1 cellular context compared by ENCODE assay signal in the genomic region with DNA sequence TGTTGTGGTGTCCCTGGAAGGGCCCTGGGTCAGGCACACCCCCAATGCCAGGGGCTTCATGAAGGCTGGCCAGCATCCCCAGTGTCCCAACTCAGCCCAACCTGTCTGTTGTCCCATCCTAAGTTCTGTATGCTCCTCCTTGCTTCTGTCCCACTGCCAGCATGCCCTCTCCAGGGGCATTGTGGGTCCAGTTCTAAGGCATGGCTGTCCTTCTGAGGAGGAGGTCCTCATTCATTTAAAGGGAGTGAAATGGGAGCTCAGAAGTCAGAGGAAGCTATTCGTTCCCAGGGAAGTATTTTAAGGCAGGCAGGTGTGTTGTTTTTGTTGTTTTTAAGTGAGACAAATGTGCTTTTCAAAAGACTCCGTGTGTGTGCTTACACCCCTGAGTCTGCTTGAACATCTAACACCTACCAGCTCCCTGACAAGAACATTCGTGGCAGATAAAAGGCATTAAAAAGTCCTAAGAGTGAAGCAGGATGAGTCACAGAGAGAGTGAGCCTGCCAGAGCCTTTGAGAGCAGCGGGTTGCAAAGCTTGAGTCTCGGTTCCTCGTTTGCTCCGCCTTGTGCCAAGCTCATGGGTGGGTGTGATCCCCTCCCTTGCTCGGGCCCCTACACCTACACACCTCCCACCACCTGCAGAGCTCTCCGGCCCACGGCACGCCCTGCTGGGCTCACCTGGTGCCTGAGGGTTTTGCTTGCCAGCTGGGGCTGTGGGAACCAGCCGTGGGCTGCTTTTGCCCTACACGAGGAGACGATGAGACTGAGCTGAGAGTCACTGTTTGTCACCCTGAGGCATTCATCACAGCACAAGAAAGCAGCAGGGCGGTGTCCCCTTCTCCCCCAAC.
TF ChIP-seq lines count a peak whose summit lies in the region.

No MANE protein-coding gene starts in this region.

TF ChIP-seq in GM12878, 131 proteins besides CTCF, POLR2A, EP300 and RAD21 (continued from another document):
- TF ChIP-seq, protein P1, sequence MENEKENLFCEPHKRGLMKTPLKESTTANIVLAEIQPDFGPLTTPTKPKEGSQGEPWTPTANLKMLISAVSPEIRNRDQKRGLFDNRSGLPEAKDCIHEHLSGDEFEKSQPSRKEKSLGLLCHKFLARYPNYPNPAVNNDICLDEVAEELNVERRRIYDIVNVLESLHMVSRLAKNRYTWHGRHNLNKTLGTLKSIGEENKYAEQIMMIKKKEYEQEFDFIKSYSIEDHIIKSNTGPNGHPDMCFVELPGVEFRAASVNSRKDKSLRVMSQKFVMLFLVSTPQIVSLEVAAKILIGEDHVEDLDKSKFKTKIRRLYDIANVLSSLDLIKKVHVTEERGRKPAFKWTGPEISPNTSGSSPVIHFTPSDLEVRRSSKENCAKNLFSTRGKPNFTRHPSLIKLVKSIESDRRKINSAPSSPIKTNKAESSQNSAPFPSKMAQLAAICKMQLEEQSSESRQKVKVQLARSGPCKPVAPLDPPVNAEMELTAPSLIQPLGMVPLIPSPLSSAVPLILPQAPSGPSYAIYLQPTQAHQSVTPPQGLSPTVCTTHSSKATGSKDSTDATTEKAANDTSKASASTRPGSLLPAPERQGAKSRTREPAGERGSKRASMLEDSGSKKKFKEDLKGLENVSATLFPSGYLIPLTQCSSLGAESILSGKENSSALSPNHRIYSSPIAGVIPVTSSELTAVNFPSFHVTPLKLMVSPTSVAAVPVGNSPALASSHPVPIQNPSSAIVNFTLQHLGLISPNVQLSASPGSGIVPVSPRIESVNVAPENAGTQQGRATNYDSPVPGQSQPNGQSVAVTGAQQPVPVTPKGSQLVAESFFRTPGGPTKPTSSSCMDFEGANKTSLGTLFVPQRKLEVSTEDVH (IDR thresholded peaks at IDR 0.05; ENCODE audit: low read depth, partially characterized antibody): no peak
- TF ChIP-seq HDGF (IDR thresholded peaks at IDR 0.05) (peak; percentile 56), ATF7 (IDR thresholded peaks at IDR 0.05; ENCODE audit: low read depth) (peak; percentile 89), FOXM1 (IDR thresholded peaks at IDR 0.05; ENCODE audit: low read depth, low read length) (no peak), RUNX3 (IDR thresholded peaks at IDR 0.05; ENCODE audit: low read length) (peak; percentile 61), IKZF1 (conservative IDR thresholded peaks at IDR 0.05) (peak; percentile 80)
- TF ChIP-seq, protein P2, sequence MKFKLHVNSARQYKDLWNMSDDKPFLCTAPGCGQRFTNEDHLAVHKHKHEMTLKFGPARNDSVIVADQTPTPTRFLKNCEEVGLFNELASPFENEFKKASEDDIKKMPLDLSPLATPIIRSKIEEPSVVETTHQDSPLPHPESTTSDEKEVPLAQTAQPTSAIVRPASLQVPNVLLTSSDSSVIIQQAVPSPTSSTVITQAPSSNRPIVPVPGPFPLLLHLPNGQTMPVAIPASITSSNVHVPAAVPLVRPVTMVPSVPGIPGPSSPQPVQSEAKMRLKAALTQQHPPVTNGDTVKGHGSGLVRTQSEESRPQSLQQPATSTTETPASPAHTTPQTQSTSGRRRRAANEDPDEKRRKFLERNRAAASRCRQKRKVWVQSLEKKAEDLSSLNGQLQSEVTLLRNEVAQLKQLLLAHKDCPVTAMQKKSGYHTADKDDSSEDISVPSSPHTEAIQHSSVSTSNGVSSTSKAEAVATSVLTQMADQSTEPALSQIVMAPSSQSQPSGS (IDR thresholded peaks at IDR 0.05; ENCODE audit: low read length): no peak; the same call in 1 of the 2 replicates
- TF ChIP-seq, protein P3, sequence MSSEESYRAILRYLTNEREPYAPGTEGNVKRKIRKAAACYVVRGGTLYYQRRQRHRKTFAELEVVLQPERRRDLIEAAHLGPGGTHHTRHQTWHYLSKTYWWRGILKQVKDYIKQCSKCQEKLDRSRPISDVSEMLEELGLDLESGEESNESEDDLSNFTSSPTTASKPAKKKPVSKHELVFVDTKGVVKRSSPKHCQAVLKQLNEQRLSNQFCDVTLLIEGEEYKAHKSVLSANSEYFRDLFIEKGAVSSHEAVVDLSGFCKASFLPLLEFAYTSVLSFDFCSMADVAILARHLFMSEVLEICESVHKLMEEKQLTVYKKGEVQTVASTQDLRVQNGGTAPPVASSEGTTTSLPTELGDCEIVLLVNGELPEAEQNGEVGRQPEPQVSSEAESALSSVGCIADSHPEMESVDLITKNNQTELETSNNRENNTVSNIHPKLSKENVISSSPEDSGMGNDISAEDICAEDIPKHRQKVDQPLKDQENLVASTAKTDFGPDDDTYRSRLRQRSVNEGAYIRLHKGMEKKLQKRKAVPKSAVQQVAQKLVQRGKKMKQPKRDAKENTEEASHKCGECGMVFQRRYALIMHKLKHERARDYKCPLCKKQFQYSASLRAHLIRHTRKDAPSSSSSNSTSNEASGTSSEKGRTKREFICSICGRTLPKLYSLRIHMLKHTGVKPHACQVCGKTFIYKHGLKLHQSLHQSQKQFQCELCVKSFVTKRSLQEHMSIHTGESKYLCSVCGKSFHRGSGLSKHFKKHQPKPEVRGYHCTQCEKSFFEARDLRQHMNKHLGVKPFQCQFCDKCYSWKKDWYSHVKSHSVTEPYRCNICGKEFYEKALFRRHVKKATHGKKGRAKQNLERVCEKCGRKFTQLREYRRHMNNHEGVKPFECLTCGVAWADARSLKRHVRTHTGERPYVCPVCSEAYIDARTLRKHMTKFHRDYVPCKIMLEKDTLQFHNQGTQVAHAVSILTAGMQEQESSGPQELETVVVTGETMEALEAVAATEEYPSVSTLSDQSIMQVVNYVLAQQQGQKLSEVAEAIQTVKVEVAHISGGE (CRISPR knock-in tag; IDR thresholded peaks at IDR 0.05): no peak
